ENCODE assay signal across 9 cellular contexts in the genomic region with DNA sequence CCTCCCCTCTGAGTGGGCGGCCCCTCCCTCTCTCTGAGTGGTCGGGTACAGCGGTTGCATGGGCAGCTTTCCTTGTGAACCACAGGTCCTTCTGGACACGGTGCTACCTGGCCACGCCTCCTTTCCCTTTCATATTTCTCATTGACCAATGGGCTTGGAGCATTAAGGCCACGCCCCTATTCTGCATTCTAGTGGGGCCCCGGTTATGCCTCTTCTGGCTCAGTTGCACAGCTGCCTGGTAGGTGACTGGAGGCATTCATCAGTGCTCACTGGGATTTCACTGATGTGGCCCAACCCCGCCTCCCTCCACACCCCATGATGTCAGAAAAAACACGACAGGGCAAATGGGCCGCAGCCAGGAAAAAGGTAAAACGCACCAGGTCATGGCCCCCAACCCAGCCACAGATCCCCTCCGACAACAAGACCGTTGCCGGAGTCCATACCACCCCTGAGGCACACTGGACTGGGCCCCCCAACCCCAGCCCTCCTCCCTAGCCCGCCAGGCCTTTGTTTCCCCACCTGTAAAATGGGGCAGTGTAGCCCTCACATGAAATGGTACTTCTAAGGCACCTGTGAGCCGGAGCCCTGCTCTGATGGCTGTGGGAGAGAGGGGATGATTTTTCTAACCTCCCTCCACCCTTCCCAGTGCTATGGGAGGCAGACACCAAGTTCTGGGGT. TPM values are rescaled to one million over a fixed set of nuclear protein-coding genes. Genes with fewer than 3 reads are reported as not detected.
DNase-seq lines count a peak whose midpoint lies in the region; FAIRE-seq and TF ChIP-seq lines count a peak whose summit lies in the region.
"Had no signal": no experiment of that assay in that cellular context is flagged by ENCODE, and none has a peak within 500 bp of the region (broad histone marks: within the 10 kb centered on the region; RNA-seq: fewer than 3 reads in every experiment).

No MANE protein-coding gene starts in this region.

- H3K36me3 ChIP-seq in osteoblast (ENCODE audit: insufficient read depth, low read length): no peaks in the 10 kb centered on the region

- in situ Hi-C loops in SK-MEL-5 (cut with HindIII; ENCODE audit: low pct_unique_long_range_greater_than_20kb, low sequenced_read_pairs): no loop called here

- no peak overlapping the region for H2AFZ ChIP-seq in osteoblast (ENCODE audit: low read length)

- no peak overlapping the region for H3K27ac Mint-ChIP-seq in activated CD4-positive, alpha-beta T cell treated with anti-CD3 and anti-CD28 coated beads, Interleukin-2, amount 10 ng/mL, durations not matched to agents 24 days and 14 days
- no peak overlapping the region for H3K27ac Mint-ChIP-seq in immature natural killer cell

- H3K36me3 Mint-ChIP-seq in activated CD4-positive, alpha-beta T cell treated with anti-CD3 and anti-CD28 coated beads, Interleukin-2, amount 10 ng/mL, durations not matched to agents 24 days and 14 days (ENCODE audit: low read depth): no peaks in the 10 kb centered on the region
- no peaks in the 10 kb centered on the region for H3K36me3 Mint-ChIP-seq in immature natural killer cell

- no peak overlapping the region for H3K27ac ChIP-seq in osteoblast (ENCODE audit: low read depth, low read length)

- H4K20me1 ChIP-seq in osteoblast (ENCODE audit: insufficient read depth, low read length): no peaks in the 10 kb centered on the region

- peaks cover 7% of the 10 kb centered on the region for H3K4me1 Mint-ChIP-seq in activated CD4-positive, alpha-beta T cell treated with anti-CD3 and anti-CD28 coated beads, Interleukin-2, amount 10 ng/mL, durations not matched to agents 24 days and 14 days
- peaks cover 4 to 6% of the 10 kb centered on the region in 2 donors for H3K4me1 Mint-ChIP-seq in immature natural killer cell

- peak; percentile 74 for DNase-seq in activated CD4-positive, alpha-beta T cell treated with anti-CD3 and anti-CD28 coated beads, Interleukin-2, amount 10 ng/mL, durations not matched to agents 24 days and 14 days
- DNase-seq in activated CD4-positive, alpha-beta T cell treated with anti-CD3 and anti-CD28 coated beads for 4 hours: no peak
- DNase-seq in HTR-8/SVneo (ENCODE audit: insufficient read length, low spot score) (peak; percentile 6), SK-MEL-5 (ENCODE audit: low read depth, low spot score) (peak; percentile 56), osteoblast (ENCODE audit: insufficient read length, low spot score, missing footprints) (peak; percentile 72), immature natural killer cell (no peak), epidermal melanocyte (ENCODE audit: insufficient read length, low spot score) (no peak), AML-193 (lab: John Stamatoyannopoulos, UW) (no peak)
- DNase-seq: cortex of kidney had no signal

- H3K9me3 Mint-ChIP-seq in activated CD4-positive, alpha-beta T cell treated with anti-CD3 and anti-CD28 coated beads, Interleukin-2, amount 10 ng/mL, durations not matched to agents 24 days and 14 days: no peaks in the 10 kb centered on the region
- H3K9me3 Mint-ChIP-seq in immature natural killer cell: no peaks in the 10 kb centered on the region

- intact Hi-C loops in activated CD4-positive, alpha-beta T cell treated with anti-CD3 and anti-CD28 coated beads, Interleukin-2, amount 10 ng/mL, durations not matched to agents 24 days and 14 days (cut with micrococcal nuclease): no loop called here

- H3K4me3 Mint-ChIP-seq in activated CD4-positive, alpha-beta T cell treated with anti-CD3 and anti-CD28 coated beads, Interleukin-2, amount 10 ng/mL, durations not matched to agents 24 days and 14 days: no peak overlapping the region
- no peak overlapping the region for H3K4me3 Mint-ChIP-seq in immature natural killer cell

- H3K4me2 ChIP-seq in osteoblast (ENCODE audit: insufficient read depth, low read length): no peak overlapping the region

- peaks cover 9% of the 10 kb centered on the region for H3K27me3 Mint-ChIP-seq in activated CD4-positive, alpha-beta T cell treated with anti-CD3 and anti-CD28 coated beads, Interleukin-2, amount 10 ng/mL, durations not matched to agents 24 days and 14 days
- peaks cover 0 to 6% (median 2%) of the 10 kb centered on the region in 3 donors for H3K27me3 Mint-ChIP-seq in immature natural killer cell (ENCODE audit: low read depth in 3 of 3)

- no peak overlapping the region for H3K4me3 ChIP-seq in osteoblast (ENCODE audit: insufficient read depth, low read length)

- TF ChIP-seq CTCF in osteoblast (IDR thresholded peaks at IDR 0.05; ENCODE audit: extremely low read depth, low read depth, low read length): no peak

- H3K4me1 ChIP-seq in osteoblast (ENCODE audit: insufficient read depth, low read length): no peaks in the 10 kb centered on the region

- no peaks in the 10 kb centered on the region for H3K27me3 ChIP-seq in osteoblast (ENCODE audit: insufficient read depth, low read length)

- H3K9me3 ChIP-seq in osteoblast (ENCODE audit: low read depth, low read length): no peaks in the 10 kb centered on the region

- H3K79me2 ChIP-seq in osteoblast (ENCODE audit: insufficient read depth, low read length): no peaks in the 10 kb centered on the region

- no peak for FAIRE-seq in HTR-8/SVneo (lab: Jason Lieb, UNC)

RNA-seq across cellular contexts. Expression of gene NGRN, which starts 26.3 kb away (rescaled TPM):
- 43.2 and 44.3 TPM in 2 replicates for total RNA-seq in activated CD4-positive, alpha-beta T cell treated with anti-CD3 and anti-CD28 coated beads, Interleukin-2, amount 10 ng/mL, durations not matched to agents 24 days and 14 days
- total RNA-seq in SK-MEL-5 (2014; rRNA removed; shearing (Covaris generic)): 88.4 and 99.6 TPM in 2 replicates
- 65.1 and 69.2 TPM in 2 replicates for polyA plus RNA-seq in SK-MEL-5 (2015; cell fraction: cytosol; rRNA removed)
- 28.8 and 29.4 TPM in 2 replicates for polyA plus RNA-seq in SK-MEL-5 (2015; cell fraction: nucleus; rRNA removed)
- total RNA-seq in osteoblast: 56.0 and 68.4 TPM in 2 replicates
- polyA plus RNA-seq in immature natural killer cell: 10 to 100 TPM; 20.2 to 32.1 (median 26.0) TPM

RNA-seq across cellular contexts. Expression of gene TTLL13, which starts 42.5 kb away (rescaled TPM):
- 0.44 and 1.4 TPM in 2 replicates for total RNA-seq in activated CD4-positive, alpha-beta T cell treated with anti-CD3 and anti-CD28 coated beads, Interleukin-2, amount 10 ng/mL, durations not matched to agents 24 days and 14 days
- 0.18 TPM in 1 of 2 replicates, not detected in the other for total RNA-seq in SK-MEL-5 (2014; rRNA removed; shearing (Covaris generic))
- 0.14 and 0.19 TPM in 2 replicates for polyA plus RNA-seq in SK-MEL-5 (2015; cell fraction: cytosol; rRNA removed)
- polyA plus RNA-seq in SK-MEL-5 (2015; cell fraction: nucleus; rRNA removed): 0.28 TPM in 1 of 2 replicates, not detected in the other
- total RNA-seq in osteoblast: under 0.01 TPM in 2 replicates
- 1 to 10 TPM in 1 of 3 donors, under 1 TPM in 2; 0.23 to 2.0 (median 0.24) TPM for polyA plus RNA-seq in immature natural killer cell

RNA-seq across cellular contexts. Expression of gene GDPGP1, which starts 57.8 kb away (rescaled TPM):
- 9.9 and 11.9 TPM in 2 replicates for total RNA-seq in activated CD4-positive, alpha-beta T cell treated with anti-CD3 and anti-CD28 coated beads, Interleukin-2, amount 10 ng/mL, durations not matched to agents 24 days and 14 days
- 5.5 and 10.9 TPM in 2 replicates for total RNA-seq in SK-MEL-5 (2014; rRNA removed; shearing (Covaris generic))
- polyA plus RNA-seq in SK-MEL-5 (2015; cell fraction: cytosol; rRNA removed): 7.3 and 11.3 TPM in 2 replicates
- 8.3 and 9.7 TPM in 2 replicates for polyA plus RNA-seq in SK-MEL-5 (2015; cell fraction: nucleus; rRNA removed)
- total RNA-seq in osteoblast: 8.0 and 9.7 TPM in 2 replicates
- polyA plus RNA-seq in immature natural killer cell: 1 to 10 TPM in 2 of 3 donors, under 1 TPM in 1; 0.82 to 5.9 (median 1.4) TPM

RNA-seq across cellular contexts. Expression of gene CIB1, which starts 58.1 kb away (rescaled TPM):
- 149 and 156 TPM in 2 replicates for total RNA-seq in activated CD4-positive, alpha-beta T cell treated with anti-CD3 and anti-CD28 coated beads, Interleukin-2, amount 10 ng/mL, durations not matched to agents 24 days and 14 days
- total RNA-seq in SK-MEL-5 (2014; rRNA removed; shearing (Covaris generic)): 40.0 and 47.2 TPM in 2 replicates
- polyA plus RNA-seq in SK-MEL-5 (2015; cell fraction: cytosol; rRNA removed): 48.2 and 65.3 TPM in 2 replicates
- polyA plus RNA-seq in SK-MEL-5 (2015; cell fraction: nucleus; rRNA removed): 30.6 and 39.1 TPM in 2 replicates
- total RNA-seq in osteoblast: 21.4 and 23.0 TPM in 2 replicates
- polyA plus RNA-seq in immature natural killer cell: 100 to 1,000 TPM; 219 to 304 (median 265) TPM

Comparison
In these comparisons a context has a peak if more than half of its experiments do, and no peak if none do; other contexts are left out.
1. DNase-seq: peak in activated CD4-positive, alpha-beta T cell treated with anti-CD3 and anti-CD28 coated beads, Interleukin-2, amount 10 ng/mL, durations not matched to agents 24 days and 14 days (single experiment), HTR-8/SVneo (single experiment), SK-MEL-5 (single experiment) and osteoblast (single experiment); none in activated CD4-positive, alpha-beta T cell treated with anti-CD3 and anti-CD28 coated beads for 4 hours (0 of 2), immature natural killer cell (0 of 3), epidermal melanocyte (single experiment) and AML-193 (0 of 2).